ENCODE assay signal across 10 cellular contexts in the genomic region with DNA sequence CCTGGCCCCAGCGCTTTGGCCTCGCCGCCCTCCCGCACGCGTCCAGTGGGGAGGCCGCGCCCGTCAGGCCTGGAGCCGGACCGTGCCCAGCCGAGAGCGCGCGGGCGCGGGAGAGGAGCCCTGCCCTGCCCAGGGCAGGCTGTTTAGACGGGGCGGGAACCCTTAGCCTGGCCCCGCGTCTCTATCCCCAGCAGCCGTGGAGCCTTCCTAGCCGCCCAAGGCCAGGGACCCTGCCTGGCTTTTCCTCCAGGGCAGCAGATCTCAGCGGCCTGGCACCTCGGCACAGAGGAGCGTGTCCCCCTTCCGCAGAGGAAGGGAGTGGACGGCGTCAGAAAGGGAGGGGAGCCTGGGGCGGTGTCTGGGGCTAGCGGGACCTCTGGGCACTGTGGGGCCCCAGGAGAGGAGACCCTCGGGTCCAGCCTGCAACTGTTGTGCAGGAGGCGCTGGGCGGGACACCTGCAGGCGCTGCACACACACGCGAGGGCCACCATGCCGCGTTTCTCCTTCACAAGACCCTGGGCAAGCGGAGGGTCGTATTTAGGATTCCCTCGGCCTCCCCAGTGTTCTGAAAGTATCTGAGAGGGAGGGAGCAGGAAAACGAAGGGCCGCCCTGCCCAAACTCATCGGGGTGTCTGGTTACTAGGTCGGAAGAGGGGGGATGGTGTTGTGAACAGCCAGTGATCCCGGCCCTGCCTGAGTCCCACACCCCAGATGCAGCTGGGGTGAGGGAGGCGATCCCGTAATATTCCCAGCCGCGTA. TPM values are rescaled to one million over a fixed set of nuclear protein-coding genes. Genes with fewer than 3 reads are reported as not detected.
DNase-seq lines count a peak whose midpoint lies in the region; ATAC-seq and TF ChIP-seq lines count a peak whose summit lies in the region.
"Had no signal": no experiment of that assay in that cellular context is flagged by ENCODE, and none has a peak within 500 bp of the region (broad histone marks: within the 10 kb centered on the region; RNA-seq: fewer than 3 reads in every experiment).

No MANE protein-coding gene starts in this region.

- POLR2A ChIA-PET in MCF 10A (lab: Yijun Ruan, JAX) = no interaction called here

- no peak overlapping the region for H2BK120ac ChIP-seq in mesenchymal stem cell (ENCODE audit: low read depth, low read length)

- TF ChIP-seq POLR2A in breast epithelium (IDR thresholded peaks at IDR 0.05) = no peak
- no peak for TF ChIP-seq POLR2A in upper lobe of left lung (IDR thresholded peaks at IDR 0.05)

- H3K27ac Mint-ChIP-seq in MCF 10A (ENCODE audit: low read depth, unreplicated experiment) = no peak overlapping the region
- H3K27ac Mint-ChIP-seq: activated CD4-positive, alpha-beta memory T cell treated with anti-CD3 and anti-CD28 coated beads, Interleukin-2, amount 10 ng/mL, durations not matched to agents 7 days and 5 days had no signal

- no peaks in the 10 kb centered on the region for H3K79me2 ChIP-seq in mammary epithelial cell (ENCODE audit: insufficient read depth, low read length)

- H3K4me3 ChIP-seq in breast epithelium = peak overlapping the region in 2 of 3 donors; percentile 33 to 67
- H3K4me3 ChIP-seq in mammary epithelial cell (replicated peaks in 1 of 3; ENCODE audit: insufficient read depth in 1 of 3, low read depth in 2 of 3, low read length in 3 of 3) = peak overlapping the region in 2 of 3 experiments; percentile 30
- peak overlapping the region in 1 of 2 experiments; percentile 69 for H3K4me3 ChIP-seq in mesenchymal stem cell (ENCODE audit: insufficient read depth in 1 of 2, low read depth in 1 of 2, low read length in 2 of 2)
- H3K4me3 ChIP-seq in upper lobe of left lung = peak overlapping the region in 3 of 4 donors; percentile 27 to 42 (median 42)

- no peaks in the 10 kb centered on the region for H3K9me3 ChIP-seq in breast epithelium
- no peaks in the 10 kb centered on the region for H3K9me3 ChIP-seq in mammary epithelial cell (replicated peaks; ENCODE audit: insufficient read depth, low read length)
- no peaks in the 10 kb centered on the region for H3K9me3 ChIP-seq in mesenchymal stem cell (ENCODE audit: control insufficient read depth, low read length)
- H3K9me3 ChIP-seq in upper lobe of left lung = no peaks in the 10 kb centered on the region

- peak overlapping the region; percentile 75 for H4K8ac ChIP-seq in mesenchymal stem cell (ENCODE audit: low read length)

- no peak for TF ChIP-seq EP300 in upper lobe of left lung (IDR thresholded peaks at IDR 0.05)

- BruUV-seq in MCF 10A (replicated peaks; lab: Mats Ljungman, UMichigan) (no TSS peak), mammary epithelial cell (replicated peaks; lab: Mats Ljungman, UMichigan) (no TSS peak)

- CTCF ChIA-PET in MCF 10A (lab: Yijun Ruan, JAX) (no interaction called here), mammary epithelial cell (lab: Charles Lee; ENCODE audit: low non-redundant PET) (no interaction called here)

- no peak overlapping the region for H4K91ac ChIP-seq in mesenchymal stem cell (ENCODE audit: low read length)

- no peak overlapping the region for H2BK15ac ChIP-seq in mesenchymal stem cell (ENCODE audit: low read depth, poor library complexity, severe bottlenecking)

- no peak overlapping the region for H3K4ac ChIP-seq in mesenchymal stem cell (ENCODE audit: low read depth in 1 of 2, low read length in 2 of 2)

- H3K9me3 Mint-ChIP-seq in MCF 10A (ENCODE audit: unreplicated experiment) = no peaks in the 10 kb centered on the region
- H3K9me3 Mint-ChIP-seq: activated CD4-positive, alpha-beta memory T cell treated with anti-CD3 and anti-CD28 coated beads, Interleukin-2, amount 10 ng/mL, durations not matched to agents 7 days and 5 days had no signal

- H3K36me3 ChIP-seq in breast epithelium (no peaks in the 10 kb centered on the region), mammary epithelial cell (ENCODE audit: insufficient read depth, low read length) (no peaks in the 10 kb centered on the region), mesenchymal stem cell (ENCODE audit: control insufficient read depth in 1 of 2, insufficient read depth in 2 of 2, low read depth in 1 of 2, low read length in 2 of 2) (no peaks in the 10 kb centered on the region), upper lobe of left lung (no peaks in the 10 kb centered on the region)

- H3K14ac ChIP-seq in mesenchymal stem cell (ENCODE audit: low read length in 2 of 2) = no peak overlapping the region

- peaks cover 33 to 94% of the 10 kb centered on the region in 2 donors for H3K27me3 ChIP-seq in breast epithelium
- peaks cover 53% of the 10 kb centered on the region for H3K27me3 ChIP-seq in mammary epithelial cell (ENCODE audit: insufficient read depth, low read length)
- peaks cover 79 to 88% of the 10 kb centered on the region in 2 experiments for H3K27me3 ChIP-seq in mesenchymal stem cell (ENCODE audit: control insufficient read depth in 1 of 2, insufficient read depth in 1 of 2, low read length in 2 of 2)
- peaks cover 2 to 79% (median 58%) of the 10 kb centered on the region in 4 donors for H3K27me3 ChIP-seq in upper lobe of left lung

- in situ Hi-C loops in mammary epithelial cell (cut with MboI; ENCODE audit: low sequenced_read_pairs in 2 of 2) = loop anchor here in 1 of 2 donors (10.0 kb wide), 1 partner anchor 96 kb away; no protein-coding TSS in a partner anchor

- WGBS in mammary epithelial cell (ENCODE audit: low coverage, missing lambda C conversion rate) = 61% methylated on average over 18 of the region's 51 CpGs
- 9% methylated on average over 49 of the region's 51 CpGs for WGBS in mesenchymal stem cell
- 12 to 14% methylated on average over 10 to 19 of the region's 51 CpGs for WGBS in upper lobe of left lung, 2 donors

- no peaks in the 10 kb centered on the region for H3K36me3 Mint-ChIP-seq in MCF 10A (ENCODE audit: insufficient read depth, unreplicated experiment)

- no peak overlapping the region for H2AK5ac ChIP-seq in mesenchymal stem cell (ENCODE audit: low read length, severe bottlenecking)

- no peak overlapping the region for H3K4me3 Mint-ChIP-seq in MCF 10A (ENCODE audit: unreplicated experiment)
- H3K4me3 Mint-ChIP-seq: activated CD4-positive, alpha-beta memory T cell treated with anti-CD3 and anti-CD28 coated beads, Interleukin-2, amount 10 ng/mL, durations not matched to agents 7 days and 5 days had no signal

- no peak overlapping the region for H3K18ac ChIP-seq in mesenchymal stem cell (ENCODE audit: low read depth in 1 of 2, low read length in 2 of 2)

- DNase-seq in breast epithelium (ENCODE audit: low spot score in 2 of 2) (no peak), MCF 10A (ENCODE audit: unreplicated experiment) (no peak), mammary epithelial cell (no peak), mesenchymal stem cell (no peak), upper lobe of left lung (peak in 1 of 2 donors; percentile 52), amniotic stem cell (lab: John Stamatoyannopoulos, UW) (no peak), nucleus accumbens (lab: John Stamatoyannopoulos, UW) (no peak), GM19240 (ENCODE audit: insufficient read length, low spot score) (no peak)

- H3K4me1 ChIP-seq in breast epithelium (peaks cover 27 to 28% of the 10 kb centered on the region in 2 donors), mammary epithelial cell (ENCODE audit: insufficient read depth, low read length) (peaks cover 33% of the 10 kb centered on the region), mesenchymal stem cell (ENCODE audit: control insufficient read depth, insufficient read depth, low read depth, low read length) (peaks cover 44% of the 10 kb centered on the region), upper lobe of left lung (peaks cover 40 to 50% (median 45%) of the 10 kb centered on the region in 4 donors)

- H3K4me1 Mint-ChIP-seq in MCF 10A (ENCODE audit: insufficient read depth, unreplicated experiment) = peaks cover 9% of the 10 kb centered on the region

- peak overlapping the region in 1 of 2 experiments; percentile 67 for H3K23ac ChIP-seq in mesenchymal stem cell (ENCODE audit: low read length in 2 of 2)

- TF ChIP-seq CTCF in breast epithelium (IDR thresholded peaks at IDR 0.05) (no peak), MCF 10A (IDR thresholded peaks at IDR 0.05; ENCODE audit: unreplicated experiment) (no peak), mammary epithelial cell (conservative IDR thresholded peaks at IDR 0.05 in 1 of 2, IDR thresholded peaks at IDR 0.05 in 1 of 2; ENCODE audit: extremely low read depth in 1 of 2, insufficient read depth in 1 of 2, low read depth in 1 of 2, low read length in 2 of 2) (no peak), upper lobe of left lung (IDR thresholded peaks at IDR 0.05) (no peak)

- H3K4me2 ChIP-seq in mammary epithelial cell (ENCODE audit: insufficient read depth, low read depth, low read length) (peak overlapping the region; percentile 85), mesenchymal stem cell (ENCODE audit: low read length, poor library complexity, severe bottlenecking) (peak overlapping the region; percentile 67)

- H3K27me3 Mint-ChIP-seq in MCF 10A (ENCODE audit: insufficient read depth, unreplicated experiment) = peaks cover 51% of the 10 kb centered on the region

- H2AFZ ChIP-seq in mammary epithelial cell (ENCODE audit: low read depth, low read length) = peak overlapping the region; percentile 56
- H2AFZ ChIP-seq in mesenchymal stem cell (ENCODE audit: low read depth, low read length) = no peak overlapping the region

- H3K27ac ChIP-seq in breast epithelium = no peak overlapping the region
- no peak overlapping the region for H3K27ac ChIP-seq in mammary epithelial cell (ENCODE audit: insufficient read depth, low read depth, low read length)
- no peak overlapping the region for H3K27ac ChIP-seq in mesenchymal stem cell (ENCODE audit: low read length, poor library complexity, severe bottlenecking)
- no peak overlapping the region for H3K27ac ChIP-seq in upper lobe of left lung

- H4K20me1 ChIP-seq in mammary epithelial cell (ENCODE audit: insufficient read depth, low read length) = no peaks in the 10 kb centered on the region

- ATAC-seq in upper lobe of left lung (ENCODE audit: low FRiP score in 2 of 2) = no peak
- ATAC-seq: Panc1 had no signal

- intact Hi-C loops in breast epithelium (cut with DNase I; ENCODE audit: low total_unique reads) (no loop called here), MCF 10A (cut with micrococcal nuclease) (loop anchor here (10.0 kb wide), 1 partner anchor 356 kb away; no protein-coding TSS in a partner anchor), mammary epithelial cell (cut with micrococcal nuclease) (loop anchor here (1.0 to 10.0 kb wide), 2 partner anchors 97 to 356 kb away; no protein-coding TSS in a partner anchor)

- no peak overlapping the region for H2BK5ac ChIP-seq in mesenchymal stem cell (ENCODE audit: low read depth, low read length, poor library complexity, severe bottlenecking)

- dilution Hi-C loops in mammary epithelial cell (cut with HindIII; ENCODE audit: low sequenced_read_pairs) = no loop called here

- peak overlapping the region in 1 of 2 experiments; percentile 29 for H2BK12ac ChIP-seq in mesenchymal stem cell (ENCODE audit: low read length in 2 of 2)

- H3K79me1 ChIP-seq in mesenchymal stem cell (replicated peaks; ENCODE audit: low read length, poor library complexity, severe bottlenecking) = no peaks in the 10 kb centered on the region

- no peak overlapping the region for H3K9ac ChIP-seq in mammary epithelial cell (ENCODE audit: insufficient read depth, low read length)
- peak overlapping the region; percentile 8 for H3K9ac ChIP-seq in mesenchymal stem cell (ENCODE audit: low read length)

RNA-seq across cellular contexts. Expression of a gene that starts 2.3 kb away (rescaled TPM):
- total RNA-seq in breast epithelium = under 1 TPM; under 0.01 to 0.32 (median 0.29) TPM
- not detected in 2 replicates for total RNA-seq in MCF 10A (2022)
- total RNA-seq in mammary epithelial cell = under 1 TPM; 0.17 to 0.21 TPM
- polyA plus RNA-seq in mammary epithelial cell = 0.14 TPM
- not detected for polyA minus RNA-seq in mammary epithelial cell
- polyA plus RNA-seq in mesenchymal stem cell (2013, experiment 1 of 2) = 1.3 TPM
- 1.5 TPM for polyA plus RNA-seq in mesenchymal stem cell (2013, experiment 2 of 2)
- 10 to 100 TPM in 1 of 6 donors, 1 to 10 TPM in 4, under 1 TPM in 1; 0.39 to 11.5 (median 2.5) TPM for total RNA-seq in upper lobe of left lung
